In genomic region chr18:48850891-48851302, GRCh38 we compare ENCODE assay signal across 1 cellular context.
TF ChIP-seq lines count a peak whose summit lies in the region.

No MANE protein-coding gene starts in this region.

TF ChIP-seq in GM23338, 12 proteins besides CTCF, POLR2A, EP300 and RAD21:
- TF ChIP-seq REST (IDR thresholded peaks at IDR 0.05; ENCODE audit: unreplicated experiment): no peak
- no peak for TF ChIP-seq ZNF114 (CRISPR knock-in tag; IDR thresholded peaks at IDR 0.05)
- no peak for TF ChIP-seq ZNF462 (CRISPR knock-in tag; IDR thresholded peaks at IDR 0.05)
- no peak for TF ChIP-seq EZH2phosphoT487 (IDR thresholded peaks at IDR 0.05; ENCODE audit: unreplicated experiment)
- TF ChIP-seq JUNB (IDR thresholded peaks at IDR 0.05; ENCODE audit: unreplicated experiment): no peak
- TF ChIP-seq NANOG (IDR thresholded peaks at IDR 0.05; ENCODE audit: borderline replicate concordance): no peak
- TF ChIP-seq ZNF331 (CRISPR knock-in tag; IDR thresholded peaks at IDR 0.05; ENCODE audit: low read depth): no peak
- no peak for TF ChIP-seq STAT1 (IDR thresholded peaks at IDR 0.05; ENCODE audit: unreplicated experiment)
- no peak for TF ChIP-seq EZH2 (IDR thresholded peaks at IDR 0.05; ENCODE audit: low read depth, unreplicated experiment)
- TF ChIP-seq POLR2AphosphoS5 (IDR thresholded peaks at IDR 0.05; ENCODE audit: low read depth): no peak
- no peak for TF ChIP-seq CREB1 (CRISPR knock-in tag; IDR thresholded peaks at IDR 0.05; ENCODE audit: low read depth)
- no peak for TF ChIP-seq ETS1 (IDR thresholded peaks at IDR 0.05)
